15 cellular contexts compared by ENCODE assay signal in the genomic region with DNA sequence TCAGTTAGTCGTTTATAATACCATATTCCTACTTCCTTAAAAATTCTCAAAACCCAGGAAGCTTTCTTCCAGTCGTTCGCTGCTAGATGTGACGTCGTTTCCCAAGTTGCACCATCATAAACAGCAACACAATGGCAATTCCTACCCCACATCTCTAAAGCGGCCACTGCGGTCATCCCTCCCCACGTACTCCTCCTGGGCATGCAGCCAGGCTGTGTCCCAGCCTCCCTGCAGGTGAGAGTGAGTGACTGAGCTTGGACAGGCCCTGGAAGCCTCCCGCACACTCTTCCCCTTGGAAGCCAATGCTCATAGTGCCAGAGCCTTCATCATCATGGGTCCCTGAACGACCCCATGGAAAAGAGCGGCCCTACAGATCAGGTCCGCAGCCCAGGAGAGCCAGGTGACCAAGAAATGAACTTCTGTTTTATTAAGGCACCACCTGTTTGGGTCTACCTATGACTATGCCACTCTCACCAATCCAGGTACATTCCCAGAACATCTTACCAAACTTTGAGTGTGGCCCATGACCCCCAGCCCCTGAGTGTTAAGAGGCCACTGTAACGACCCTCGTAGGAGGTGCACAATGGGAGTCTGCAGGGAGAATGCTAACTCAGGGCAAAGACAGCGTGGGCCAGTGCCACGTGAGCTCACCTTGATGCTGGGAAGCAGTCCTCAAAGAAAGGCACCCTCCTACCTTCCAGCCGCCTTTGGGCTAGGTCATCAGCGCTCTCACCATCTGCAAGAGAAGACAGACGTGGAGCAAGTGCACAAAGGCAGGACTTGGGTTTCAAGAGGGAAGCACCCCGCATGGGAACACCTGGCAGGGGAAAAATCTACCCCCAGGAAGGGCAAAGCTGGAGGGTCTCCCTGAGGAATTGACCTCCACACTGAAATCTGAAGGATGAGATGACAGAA.
"Had no signal": no experiment of that assay in that cellular context is flagged by ENCODE, and none has a peak within 500 bp of the region (broad histone marks: within the 10 kb centered on the region; RNA-seq: fewer than 3 reads in every experiment).

No MANE protein-coding gene starts in this region.

- H3K4me1 ChIP-seq: colonic mucosa, left ventricle myocardium inferior, thyroid gland had no signal

- H3K36me3 ChIP-seq: colonic mucosa, left ventricle myocardium inferior, neutrophil, thyroid gland had no signal

- H3K4me1 Mint-ChIP-seq: naive thymus-derived CD4-positive, alpha-beta T cell; stimulated activated effector memory CD8-positive, alpha-beta T cell treated with anti-CD3 and anti-CD28 coated beads, Interleukin-12 subunit alpha, Interleukin-12 subunit beta, amount 100 ng/mL, for 72 hours had no signal

- ATAC-seq: activated CD4-positive, CD25-positive, alpha-beta regulatory T cell treated with anti-CD3 and anti-CD28 coated beads, Interleukin-2, amount 50 U/mL, for 24 hours; activated naive CD4-positive, alpha-beta T cell treated with anti-CD3 and anti-CD28 coated beads, Interleukin-2, amount 50 U/mL, for 72 hours; mucosa of descending colon; naive thymus-derived CD4-positive, alpha-beta T cell; stimulated activated effector memory CD8-positive, alpha-beta T cell treated with anti-CD3 and anti-CD28 coated beads, Interleukin-12 subunit alpha, Interleukin-12 subunit beta, amount 100 ng/mL, for 72 hours had no signal

- H3K27me3 ChIP-seq: colonic mucosa, neutrophil, thyroid gland had no signal

- H3K4me3 Mint-ChIP-seq: activated T-cell treated with anti-CD3 and anti-CD28 coated beads, Interleukin-2, amount 50 U/mL, for 24 hours; naive thymus-derived CD4-positive, alpha-beta T cell; stimulated activated effector memory CD8-positive, alpha-beta T cell treated with anti-CD3 and anti-CD28 coated beads, Interleukin-12 subunit alpha, Interleukin-12 subunit beta, amount 100 ng/mL, for 72 hours had no signal

- H3K36me3 Mint-ChIP-seq: activated naive CD4-positive, alpha-beta T cell treated with anti-CD3 and anti-CD28 coated beads, Interleukin-2, amount 50 U/mL, for 72 hours; naive thymus-derived CD4-positive, alpha-beta T cell; stimulated activated effector memory CD8-positive, alpha-beta T cell treated with anti-CD3 and anti-CD28 coated beads, Interleukin-12 subunit alpha, Interleukin-12 subunit beta, amount 100 ng/mL, for 72 hours had no signal

- H3K27ac ChIP-seq: colonic mucosa, left ventricle myocardium inferior, neutrophil, thyroid gland had no signal

- H3K27me3 Mint-ChIP-seq: activated T-cell treated with anti-CD3 and anti-CD28 coated beads, Interleukin-2, amount 50 U/mL, for 24 hours had no signal

- H3K9me3 ChIP-seq: colonic mucosa, mucosa of descending colon, neutrophil, thyroid gland had no signal

- DNase-seq: activated gamma-delta T cell; activated T-cell treated with anti-CD3 and anti-CD28 coated beads, Interleukin-2, amount 50 U/mL, for 24 hours; foreskin fibroblast; hippocampal formation; kidney; left ventricle myocardium inferior; mucosa of descending colon; naive thymus-derived CD4-positive, alpha-beta T cell; T-helper 9 cell; thyroid gland had no signal

- H3K27ac Mint-ChIP-seq: activated naive CD4-positive, alpha-beta T cell treated with anti-CD3 and anti-CD28 coated beads, Interleukin-2, amount 50 U/mL, for 72 hours; activated T-cell treated with anti-CD3 and anti-CD28 coated beads, Interleukin-2, amount 50 U/mL, for 24 hours; naive thymus-derived CD4-positive, alpha-beta T cell; stimulated activated effector memory CD8-positive, alpha-beta T cell treated with anti-CD3 and anti-CD28 coated beads, Interleukin-12 subunit alpha, Interleukin-12 subunit beta, amount 100 ng/mL, for 72 hours had no signal

- H3K4me3 ChIP-seq: colonic mucosa, left ventricle myocardium inferior, mucosa of descending colon, thyroid gland had no signal

- H3K9me3 Mint-ChIP-seq: activated naive CD4-positive, alpha-beta T cell treated with anti-CD3 and anti-CD28 coated beads, Interleukin-2, amount 50 U/mL, for 72 hours; activated T-cell treated with anti-CD3 and anti-CD28 coated beads, Interleukin-2, amount 50 U/mL, for 24 hours; stimulated activated effector memory CD8-positive, alpha-beta T cell treated with anti-CD3 and anti-CD28 coated beads, Interleukin-12 subunit alpha, Interleukin-12 subunit beta, amount 100 ng/mL, for 72 hours had no signal
